27 cellular contexts compared by ENCODE assay signal in the genomic region with DNA sequence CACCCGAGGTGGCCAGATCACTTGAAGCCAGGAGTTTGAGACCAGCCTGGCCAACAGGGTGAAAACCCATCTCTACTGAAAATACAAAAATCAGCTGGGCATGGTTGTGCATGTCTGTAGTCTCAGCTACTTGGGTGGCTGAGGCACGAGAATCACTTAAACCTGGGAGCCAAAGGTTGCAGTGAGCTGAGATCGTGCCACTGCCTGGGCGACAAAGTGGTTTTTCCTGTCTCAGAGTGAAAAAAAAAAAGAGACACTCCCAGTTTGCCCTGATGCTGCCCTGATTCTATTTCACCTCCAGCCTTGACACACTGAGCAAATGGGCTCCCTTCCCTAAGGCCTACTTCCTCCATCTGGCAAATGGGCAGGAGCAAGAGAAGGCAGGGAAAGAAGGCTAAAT. TPM values are rescaled to one million over a fixed set of nuclear protein-coding genes. Genes with fewer than 3 reads are reported as not detected.
DNase-seq lines count a peak whose midpoint lies in the region; ATAC-seq and TF ChIP-seq lines count a peak whose summit lies in the region.
"Had no signal": no experiment of that assay in that cellular context is flagged by ENCODE, and none has a peak within 500 bp of the region (broad histone marks: within the 10 kb centered on the region; RNA-seq: fewer than 3 reads in every experiment).

No MANE protein-coding gene starts in this region.

- no peak overlapping the region for H3K4me3 ChIP-seq in mammary epithelial cell (replicated peaks in 1 of 3; ENCODE audit: insufficient read depth in 1 of 3, low read depth in 2 of 3, low read length in 3 of 3)
- H3K4me3 ChIP-seq: A549, SK-N-MC, smooth muscle cell, vagina had no signal

- TF ChIP-seq CTCF in mammary epithelial cell (conservative IDR thresholded peaks at IDR 0.05 in 1 of 2, IDR thresholded peaks at IDR 0.05 in 1 of 2; ENCODE audit: extremely low read depth in 1 of 2, insufficient read depth in 1 of 2, low read depth in 1 of 2, low read length in 2 of 2) = no peak
- TF ChIP-seq CTCF in MCF 10A (IDR thresholded peaks at IDR 0.05; ENCODE audit: unreplicated experiment) = no peak

- DNase-seq in mammary epithelial cell (no peak), MCF 10A (ENCODE audit: unreplicated experiment) (no peak), NCI-H510A (lab: John Stamatoyannopoulos, UW) (peak; percentile 47), left colon (peak; percentile 44 to 49), ureter (ENCODE audit: low spot score) (peak; percentile 64), left cardiac atrium (no peak)
- no peak for DNase-seq in activated CD8-positive, alpha-beta memory T cell treated with anti-CD3 and anti-CD28 coated beads, Interleukin-2, amount 10 ng/mL, durations not matched to agents 7 days and 5 days
- DNase-seq: activated CD4-positive, alpha-beta T cell treated with anti-CD3 and anti-CD28 coated beads, Interleukin-2, amount 10 ng/mL, durations not matched to agents 24 days and 14 days; BE2C; central memory CD4-positive, alpha-beta T cell; dermis blood vessel endothelial cell; HCEC 1CT; islet precursor cell; Kasumi-1; NCI-H1092; NCI-H187 treated with DMSO at 0.1 percent for 48 hours; RPMI8226; stimulated activated CD4-positive, alpha-beta T cell treated with anti-CD3 and anti-CD28 coated beads, Interleukin-2, amount 100 ng/mL, for 24 hours; T-helper 17 cell had no signal

- H3K79me2 ChIP-seq in mammary epithelial cell (ENCODE audit: insufficient read depth, low read length) = no peaks in the 10 kb centered on the region

- H4K20me1 ChIP-seq in mammary epithelial cell (ENCODE audit: insufficient read depth, low read length) = no peaks in the 10 kb centered on the region

- ATAC-seq in left colon = peak; percentile 84
- no peak for ATAC-seq in activated CD8-positive, alpha-beta memory T cell treated with anti-CD3 and anti-CD28 coated beads, Interleukin-2, amount 10 ng/mL, durations not matched to agents 7 days and 5 days
- no peak for ATAC-seq in GM21515 (IDR thresholded peaks at IDR 0.05; ENCODE audit: unreplicated experiment)
- no peak for ATAC-seq in left cardiac atrium
- ATAC-seq: A549; activated naive CD4-positive, alpha-beta T cell treated with anti-CD3 and anti-CD28 coated beads, Interleukin-2, amount 50 U/mL, for 72 hours; HepG2; T-helper 17 cell had no signal

- H3K36me3 ChIP-seq in mammary epithelial cell (ENCODE audit: insufficient read depth, low read length) = no peaks in the 10 kb centered on the region
- H3K36me3 ChIP-seq: BE2C, vagina had no signal

- H3K27me3 Mint-ChIP-seq in MCF 10A (ENCODE audit: insufficient read depth, unreplicated experiment) = peaks cover 14% of the 10 kb centered on the region
- H3K27me3 Mint-ChIP-seq in activated CD8-positive, alpha-beta memory T cell treated with anti-CD3 and anti-CD28 coated beads, Interleukin-2, amount 10 ng/mL, durations not matched to agents 7 days and 5 days = peaks cover 40% of the 10 kb centered on the region

- no peak overlapping the region for H3K4me3 Mint-ChIP-seq in MCF 10A (ENCODE audit: unreplicated experiment)
- no peak overlapping the region for H3K4me3 Mint-ChIP-seq in activated CD8-positive, alpha-beta memory T cell treated with anti-CD3 and anti-CD28 coated beads, Interleukin-2, amount 10 ng/mL, durations not matched to agents 7 days and 5 days
- H3K4me3 Mint-ChIP-seq: activated CD4-positive, alpha-beta T cell treated with anti-CD3 and anti-CD28 coated beads, Interleukin-2, amount 10 ng/mL, durations not matched to agents 24 days and 14 days; activated T-helper 1 cell treated with anti-CD3 and anti-CD28 coated beads, Interleukin-12 subunit alpha, Interleukin-12 subunit beta, Interleukin-2, Interleukin-4 antibody, amounts not matched to agents 30 ng/mL and 10 ng/mL and 1 ng/mL, durations not matched to agents 14 hours and 24 hours and 36 hours; T-helper 17 cell had no signal

- no peak overlapping the region for H3K4me2 ChIP-seq in mammary epithelial cell (ENCODE audit: insufficient read depth, low read depth, low read length)
- H3K4me2 ChIP-seq: A549, smooth muscle cell had no signal

- POLR2A ChIA-PET in MCF 10A (lab: Yijun Ruan, JAX) = no interaction called here

- no peaks in the 10 kb centered on the region for H3K27me3 ChIP-seq in mammary epithelial cell (ENCODE audit: insufficient read depth, low read length)
- H3K27me3 ChIP-seq: vagina had no signal

- no peaks in the 10 kb centered on the region for H3K9me3 Mint-ChIP-seq in MCF 10A (ENCODE audit: unreplicated experiment)
- no peaks in the 10 kb centered on the region for H3K9me3 Mint-ChIP-seq in activated CD8-positive, alpha-beta memory T cell treated with anti-CD3 and anti-CD28 coated beads, Interleukin-2, amount 10 ng/mL, durations not matched to agents 7 days and 5 days (ENCODE audit: low read depth)
- H3K9me3 Mint-ChIP-seq: activated CD4-positive, alpha-beta T cell treated with anti-CD3 and anti-CD28 coated beads, Interleukin-2, amount 10 ng/mL, durations not matched to agents 24 days and 14 days; activated naive CD4-positive, alpha-beta T cell treated with anti-CD3 and anti-CD28 coated beads, Interleukin-2, amount 50 U/mL, for 72 hours; activated T-helper 1 cell treated with anti-CD3 and anti-CD28 coated beads, Interleukin-12 subunit alpha, Interleukin-12 subunit beta, Interleukin-2, Interleukin-4 antibody, amounts not matched to agents 30 ng/mL and 10 ng/mL and 1 ng/mL, durations not matched to agents 14 hours and 24 hours and 36 hours had no signal

- H3K27ac ChIP-seq in mammary epithelial cell (ENCODE audit: insufficient read depth, low read depth, low read length) = no peak overlapping the region
- H3K27ac ChIP-seq: A549, SK-N-MC, vagina had no signal

- 63% methylated on average over 3 of the region's 4 CpGs for WGBS in mammary epithelial cell (ENCODE audit: low coverage, missing lambda C conversion rate)

- H3K9me3 ChIP-seq in mammary epithelial cell (replicated peaks; ENCODE audit: insufficient read depth, low read length) = no peaks in the 10 kb centered on the region
- H3K9me3 ChIP-seq: A549, BE2C, vagina had no signal

- H3K4me1 ChIP-seq in mammary epithelial cell (ENCODE audit: insufficient read depth, low read length) = peaks cover 27% of the 10 kb centered on the region
- H3K4me1 ChIP-seq: A549, BE2C had no signal

- in situ Hi-C loops in mammary epithelial cell (cut with MboI; ENCODE audit: low sequenced_read_pairs in 2 of 2) = no loop called here

- no peak overlapping the region for H3K9ac ChIP-seq in mammary epithelial cell (ENCODE audit: insufficient read depth, low read length)

- CTCF ChIA-PET in mammary epithelial cell (lab: Charles Lee; ENCODE audit: low non-redundant PET) (no interaction called here), MCF 10A (lab: Yijun Ruan, JAX) (interaction anchor here (0.7 to 6.4 kb wide), 3 partner anchors 9 to 264 kb away, joined by 3 to 56 read pairs (median 6); no protein-coding TSS in a partner anchor)
- CTCF ChIA-PET in activated CD8-positive, alpha-beta memory T cell treated with anti-CD3 and anti-CD28 coated beads, Interleukin-2, amount 10 ng/mL, durations not matched to agents 7 days and 5 days (lab: Charles Lee) = interaction anchor here (0.8 to 1.5 kb wide), 4 partner anchors 10 to 264 kb away, joined by 3 to 5 read pairs (median 3); a partner anchor contains a TSS

- H3K27ac Mint-ChIP-seq in MCF 10A (ENCODE audit: low read depth, unreplicated experiment) = no peak overlapping the region
- no peak overlapping the region for H3K27ac Mint-ChIP-seq in activated CD8-positive, alpha-beta memory T cell treated with anti-CD3 and anti-CD28 coated beads, Interleukin-2, amount 10 ng/mL, durations not matched to agents 7 days and 5 days
- H3K27ac Mint-ChIP-seq: activated CD4-positive, alpha-beta T cell treated with anti-CD3 and anti-CD28 coated beads, Interleukin-2, amount 10 ng/mL, durations not matched to agents 24 days and 14 days; activated naive CD4-positive, alpha-beta T cell treated with anti-CD3 and anti-CD28 coated beads, Interleukin-2, amount 50 U/mL, for 72 hours; activated T-helper 1 cell treated with anti-CD3 and anti-CD28 coated beads, Interleukin-12 subunit alpha, Interleukin-12 subunit beta, Interleukin-2, Interleukin-4 antibody, amounts not matched to agents 30 ng/mL and 10 ng/mL and 1 ng/mL, durations not matched to agents 14 hours and 24 hours and 36 hours; T-helper 17 cell had no signal

- no peaks in the 10 kb centered on the region for H3K36me3 Mint-ChIP-seq in MCF 10A (ENCODE audit: insufficient read depth, unreplicated experiment)
- no peaks in the 10 kb centered on the region for H3K36me3 Mint-ChIP-seq in activated CD8-positive, alpha-beta memory T cell treated with anti-CD3 and anti-CD28 coated beads, Interleukin-2, amount 10 ng/mL, durations not matched to agents 7 days and 5 days
- H3K36me3 Mint-ChIP-seq: activated naive CD4-positive, alpha-beta T cell treated with anti-CD3 and anti-CD28 coated beads, Interleukin-2, amount 50 U/mL, for 72 hours had no signal

- peaks cover 7% of the 10 kb centered on the region for H3K4me1 Mint-ChIP-seq in MCF 10A (ENCODE audit: insufficient read depth, unreplicated experiment)
- no peaks in the 10 kb centered on the region for H3K4me1 Mint-ChIP-seq in activated CD8-positive, alpha-beta memory T cell treated with anti-CD3 and anti-CD28 coated beads, Interleukin-2, amount 10 ng/mL, durations not matched to agents 7 days and 5 days
- H3K4me1 Mint-ChIP-seq: activated CD4-positive, alpha-beta T cell treated with anti-CD3 and anti-CD28 coated beads, Interleukin-2, amount 10 ng/mL, durations not matched to agents 24 days and 14 days had no signal

- BruUV-seq in mammary epithelial cell (replicated peaks; lab: Mats Ljungman, UMichigan) = no TSS peak
- BruUV-seq in MCF 10A (replicated peaks; lab: Mats Ljungman, UMichigan) = no TSS peak

- dilution Hi-C loops in mammary epithelial cell (cut with HindIII; ENCODE audit: low sequenced_read_pairs) = no loop called here

- H2AFZ ChIP-seq in mammary epithelial cell (ENCODE audit: low read depth, low read length) = peak overlapping the region; percentile 60

- intact Hi-C loops in mammary epithelial cell (cut with micrococcal nuclease) (no loop called here), MCF 10A (cut with micrococcal nuclease) (no loop called here), left colon (cut with DNase I, micrococcal nuclease) (no loop called here), left cardiac atrium (cut with DNase I) (no loop called here)

RNA-seq across cellular contexts. Expression of a gene that starts 28.5 kb away (rescaled TPM):
- 100 to 1,000 TPM in 1 of 2 donors, 1 to 10 TPM in 1; 9.8 to 152 TPM for total RNA-seq in mammary epithelial cell
- 156 TPM for polyA plus RNA-seq in mammary epithelial cell
- 138 TPM for polyA minus RNA-seq in mammary epithelial cell
- total RNA-seq in MCF 10A (2022) = 22.4 and 39.9 TPM in 2 replicates
- total RNA-seq in left colon = 10 to 100 TPM; 41.7 to 52.2 TPM
- 21.7 TPM for total RNA-seq in ureter
- under 1 TPM in 1 of 2 experiments, not detected in 1; 0.44 TPM for total RNA-seq in activated CD8-positive, alpha-beta memory T cell treated with anti-CD3 and anti-CD28 coated beads, Interleukin-2, amount 10 ng/mL, durations not matched to agents 7 days and 5 days
- total RNA-seq in left cardiac atrium = under 1 TPM; 0.35 to 0.76 TPM

RNA-seq across cellular contexts. Expression of a gene that starts 48.0 kb away (rescaled TPM):
- total RNA-seq in mammary epithelial cell = 1 to 10 TPM in 1 of 2 donors, under 1 TPM in 1; 0.50 to 2.0 TPM
- polyA plus RNA-seq in mammary epithelial cell = 1.2 TPM
- 1.5 TPM for polyA minus RNA-seq in mammary epithelial cell
- total RNA-seq in MCF 10A (2022) = 0.17 and 0.37 TPM in 2 replicates
- 10 to 100 TPM in 1 of 2 donors, 1 to 10 TPM in 1; 5.0 to 10.3 TPM for total RNA-seq in left colon
- total RNA-seq in ureter = 24.7 TPM
- 1 to 10 TPM; 5.1 to 7.0 TPM for total RNA-seq in activated CD8-positive, alpha-beta memory T cell treated with anti-CD3 and anti-CD28 coated beads, Interleukin-2, amount 10 ng/mL, durations not matched to agents 7 days and 5 days
- total RNA-seq in left cardiac atrium = 1 to 10 TPM; 1.5 to 6.5 TPM

Comparison
In these comparisons a context has a peak if more than half of its experiments do, and no peak if none do; other contexts are left out.
1. DNase-seq: peak in NCI-H510A (single experiment), left colon (2 of 2) and ureter (single experiment); none in mammary epithelial cell (single experiment), MCF 10A (single experiment), activated CD8-positive, alpha-beta memory T cell treated with anti-CD3 and anti-CD28 coated beads, Interleukin-2, amount 10 ng/mL, durations not matched to agents 7 days and 5 days (single experiment) and left cardiac atrium (single experiment).
2. RNA of a gene that starts 28.5 kb away (total RNA-seq): 9.8 to 152 TPM in mammary epithelial cell, 41.7 to 52.2 TPM in left colon, 22.4 to 39.9 TPM in MCF 10A and 21.7 TPM in ureter (single experiment); 0.35 to 0.76 TPM in left cardiac atrium and 0.44 TPM in activated CD8-positive, alpha-beta memory T cell treated with anti-CD3 and anti-CD28 coated beads, Interleukin-2, amount 10 ng/mL, durations not matched to agents 7 days and 5 days; every median in the first group is over 4 times any median in the second.